ENCODE assay signal across 8 cellular contexts in the genomic region with DNA sequence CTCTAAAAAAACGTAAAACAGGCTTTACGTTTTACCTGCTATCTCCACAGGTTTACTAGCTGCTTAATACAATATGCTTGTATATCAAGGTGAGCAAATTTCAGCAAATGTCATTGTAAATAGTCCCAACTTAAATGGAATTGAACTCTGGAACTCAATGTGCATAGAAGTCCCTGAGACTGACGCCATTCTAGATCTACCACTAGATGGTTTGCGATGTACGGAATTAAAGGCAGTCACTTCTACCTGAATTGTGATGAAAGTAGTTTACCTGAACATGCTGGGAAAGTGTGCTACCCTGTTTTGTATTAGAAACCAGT. TPM values are rescaled to one million over a fixed set of nuclear protein-coding genes. Genes with fewer than 3 reads are reported as not detected.
DNase-seq lines count a peak whose midpoint lies in the region; ATAC-seq, FAIRE-seq and TF ChIP-seq lines count a peak whose summit lies in the region.

No MANE protein-coding gene starts in this region.

- no peak for ATAC-seq in CD8-positive, alpha-beta T cell
- no peak for ATAC-seq in GM12878
- ATAC-seq in left lobe of liver, result peak; percentile 14
- no peak for ATAC-seq in thoracic aorta (ENCODE audit: insufficient number of reproducible peaks, low FRiP score, low read depth)
- no peak for ATAC-seq in esophagus mucosa

- WGBS in GM12878 (ENCODE audit: insufficient coverage, insufficient replicate concordance, low lambda C conversion rate, missing lambda C conversion rate), result 69% methylated on average over 5 of the region's 5 CpGs

- peaks cover 46% of the 10 kb centered on the region for H3K4me1 Mint-ChIP-seq in CD8-positive, alpha-beta T cell (ENCODE audit: low read depth)

- H3K4me2 ChIP-seq in GM12878 (ENCODE audit: control insufficient read depth, insufficient read depth), result peak overlapping the region; percentile 65

- no peaks in the 10 kb centered on the region for H3K27me3 Mint-ChIP-seq in CD8-positive, alpha-beta T cell (ENCODE audit: low read depth)

- peak overlapping the region; percentile 99 for H3K27ac Mint-ChIP-seq in CD8-positive, alpha-beta T cell

- in situ Hi-C loops in GM12878 (cut with MboI), result no loop called here

- no peak for FAIRE-seq in GM12878 (lab: Jason Lieb, UNC)

- peaks cover 16% of the 10 kb centered on the region for H3K36me3 Mint-ChIP-seq in CD8-positive, alpha-beta T cell

- H2AFZ ChIP-seq in GM12878 (ENCODE audit: control insufficient read depth, low read depth, low read length), result peak overlapping the region; percentile 96

- POLR2A ChIA-PET in CD8-positive, alpha-beta T cell (lab: Charles Lee), result no interaction called here
- POLR2A ChIA-PET in GM12878 (lab: Charles Lee), result no interaction called here

- DNase-seq in CD8-positive, alpha-beta T cell, result no peak
- DNase-seq in LNCaP clone FGC (ENCODE audit: low read depth) (no peak), GM12878 (ENCODE audit: low read depth, low spot score) (no peak), left lobe of liver (ENCODE audit: low spot score) (no peak), thoracic aorta (ENCODE audit: low spot score) (no peak), OCI-M1 (lab: John Stamatoyannopoulos, UW) (no peak), SIG-M5 treated with dmso at 0.1 percent for 504 hours (lab: John Stamatoyannopoulos, UW; ENCODE audit: unreplicated experiment) (no peak)

- no peaks in the 10 kb centered on the region for H3K9me3 ChIP-seq in CD8-positive, alpha-beta T cell (ENCODE audit: low read length)
- no peaks in the 10 kb centered on the region; the same call in 2 of the 3 replicates for H3K9me3 ChIP-seq in GM12878 (replicated peaks; ENCODE audit: control insufficient read depth, insufficient read depth, low read length)
- no peaks in the 10 kb centered on the region for H3K9me3 ChIP-seq in thoracic aorta

- H3K27me3 ChIP-seq in CD8-positive, alpha-beta T cell (ENCODE audit: insufficient read depth, low read length), result no peaks in the 10 kb centered on the region
- H3K27me3 ChIP-seq in GM12878 (replicated peaks in 1 of 2; ENCODE audit: control insufficient read depth in 2 of 2, insufficient read depth in 2 of 2, low read length in 1 of 2) (peaks cover 0 to 4% of the 10 kb centered on the region in 2 experiments; a peak in 1 of 4 replicates), thoracic aorta (replicated peaks; ENCODE audit: insufficient read depth) (no peaks in the 10 kb centered on the region)

- no peaks in the 10 kb centered on the region for H4K20me1 ChIP-seq in GM12878 (ENCODE audit: control insufficient read depth, insufficient read depth)

- RAD21 ChIA-PET in GM12878 (lab: Charles Lee; ENCODE audit: unreplicated experiment), result no interaction called here

- H3K4me3 Mint-ChIP-seq in CD8-positive, alpha-beta T cell, result peak overlapping the region; percentile 98

- no peaks in the 10 kb centered on the region for H3K36me3 ChIP-seq in CD8-positive, alpha-beta T cell (ENCODE audit: insufficient read depth, low read length)
- H3K36me3 ChIP-seq in GM12878 (ENCODE audit: control insufficient read depth in 2 of 2, insufficient read depth in 2 of 2, low read length in 1 of 2) (no peaks in the 10 kb centered on the region), thoracic aorta (no peaks in the 10 kb centered on the region)

- H3K9me3 Mint-ChIP-seq in CD8-positive, alpha-beta T cell, result no peaks in the 10 kb centered on the region

- H3K4me1 ChIP-seq in CD8-positive, alpha-beta T cell (ENCODE audit: insufficient read depth, low read length), result peaks cover 29% of the 10 kb centered on the region
- H3K4me1 ChIP-seq in GM12878 (ENCODE audit: control insufficient read depth, insufficient read depth, low read length) (no peaks in the 10 kb centered on the region; the same call in 1 of the 2 replicates), thoracic aorta (ENCODE audit: control insufficient read depth in 1 of 2, low read depth in 2 of 2) (peaks cover 19 to 33% of the 10 kb centered on the region in 2 donors)

- no peak for TF ChIP-seq CTCF in CD8-positive, alpha-beta T cell (IDR thresholded peaks at IDR 0.05)
- 0 out of 2 replicates have a peak, but pooled peaks have one; percentile 7 for TF ChIP-seq CTCF in LNCaP clone FGC (IDR thresholded peaks at IDR 0.05; ENCODE audit: control insufficient read depth, extremely low read depth, insufficient read depth)
- no peak for TF ChIP-seq CTCF in GM12878 (IDR thresholded peaks at IDR 0.05 in 2 of 3, conservative IDR thresholded peaks at IDR 0.05 in 1 of 3; ENCODE audit: control insufficient read depth in 2 of 3, extremely low read depth in 1 of 3, insufficient read depth in 1 of 3, low read depth in 3 of 3, low read length in 3 of 3)
- no peak for TF ChIP-seq CTCF in thoracic aorta (IDR thresholded peaks at IDR 0.05)

- H3K4me3 ChIP-seq in CD8-positive, alpha-beta T cell (ENCODE audit: low read depth, low read length), result peak overlapping the region; percentile 67
- H3K4me3 ChIP-seq in LNCaP clone FGC (ENCODE audit: low read depth, low read length) (peak overlapping the region; percentile 95), GM12878 (peak overlapping the region; percentile 96), thoracic aorta (peak overlapping the region; percentile 84)

- peaks cover 22% of the 10 kb centered on the region for H3K79me2 ChIP-seq in GM12878 (ENCODE audit: control insufficient read depth, insufficient read depth, low read length)

- no peak for TF ChIP-seq POLR2A in GM12878 (IDR thresholded peaks at IDR 0.05; ENCODE audit: low read depth, low read length)

- intact Hi-C loops in CD8-positive, alpha-beta T cell (cut with DNase I, micrococcal nuclease), result loop anchor here (2.0 to 5.0 kb wide), 5 partner anchors 644 to 1766 kb away; a partner anchor contains a TSS
- intact Hi-C loops in GM12878 (cut with micrococcal nuclease; ENCODE audit: unreplicated experiment), result no loop called here

- TF ChIP-seq RAD21 in GM12878 (IDR thresholded peaks at IDR 0.05; ENCODE audit: insufficient read depth, low read depth, low read length), result no peak

- H3K27ac ChIP-seq in CD8-positive, alpha-beta T cell (ENCODE audit: low read depth, low read length), result peak overlapping the region; percentile 95
- H3K27ac ChIP-seq in GM12878 (ENCODE audit: control insufficient read depth, insufficient read depth) (no peak overlapping the region), thoracic aorta (peak overlapping the region; percentile 89 to 94)

- peak overlapping the region; percentile 71; the same call in 1 of the 2 replicates for H3K9ac ChIP-seq in GM12878 (ENCODE audit: control insufficient read depth, insufficient read depth, low read length)

- SMC1A ChIA-PET in GM12878 (lab: Charles Lee; ENCODE audit: uncharacterized antibody, unreplicated experiment), result interaction anchor here (0.6 to 1.8 kb wide), 4 partner anchors 11 to 668 kb away, joined by 3 to 7 read pairs (median 4); no protein-coding TSS in a partner anchor

- no peak for TF ChIP-seq EP300 in GM12878 (IDR thresholded peaks at IDR 0.05; ENCODE audit: borderline replicate concordance in 1 of 2, control insufficient read depth in 1 of 2, low read depth in 2 of 2, low read length in 2 of 2)

- BruUV-seq in GM12878 (replicated peaks; lab: Mats Ljungman, UMichigan), result no TSS peak

- CTCF ChIA-PET in CD8-positive, alpha-beta T cell (lab: Charles Lee), result no interaction called here
- CTCF ChIA-PET in GM12878 (lab: Yijun Ruan, JAX), result interaction anchor here (2.4 kb wide), 1 partner anchor 170 kb away, joined by 7 read pairs; no protein-coding TSS in a partner anchor

TF ChIP-seq in GM12878, 131 proteins besides CTCF, POLR2A, EP300 and RAD21 (continues in another document):
- no peak for TF ChIP-seq NR2F1 (conservative IDR thresholded peaks at IDR 0.05)
- TF ChIP-seq, protein P1, sequence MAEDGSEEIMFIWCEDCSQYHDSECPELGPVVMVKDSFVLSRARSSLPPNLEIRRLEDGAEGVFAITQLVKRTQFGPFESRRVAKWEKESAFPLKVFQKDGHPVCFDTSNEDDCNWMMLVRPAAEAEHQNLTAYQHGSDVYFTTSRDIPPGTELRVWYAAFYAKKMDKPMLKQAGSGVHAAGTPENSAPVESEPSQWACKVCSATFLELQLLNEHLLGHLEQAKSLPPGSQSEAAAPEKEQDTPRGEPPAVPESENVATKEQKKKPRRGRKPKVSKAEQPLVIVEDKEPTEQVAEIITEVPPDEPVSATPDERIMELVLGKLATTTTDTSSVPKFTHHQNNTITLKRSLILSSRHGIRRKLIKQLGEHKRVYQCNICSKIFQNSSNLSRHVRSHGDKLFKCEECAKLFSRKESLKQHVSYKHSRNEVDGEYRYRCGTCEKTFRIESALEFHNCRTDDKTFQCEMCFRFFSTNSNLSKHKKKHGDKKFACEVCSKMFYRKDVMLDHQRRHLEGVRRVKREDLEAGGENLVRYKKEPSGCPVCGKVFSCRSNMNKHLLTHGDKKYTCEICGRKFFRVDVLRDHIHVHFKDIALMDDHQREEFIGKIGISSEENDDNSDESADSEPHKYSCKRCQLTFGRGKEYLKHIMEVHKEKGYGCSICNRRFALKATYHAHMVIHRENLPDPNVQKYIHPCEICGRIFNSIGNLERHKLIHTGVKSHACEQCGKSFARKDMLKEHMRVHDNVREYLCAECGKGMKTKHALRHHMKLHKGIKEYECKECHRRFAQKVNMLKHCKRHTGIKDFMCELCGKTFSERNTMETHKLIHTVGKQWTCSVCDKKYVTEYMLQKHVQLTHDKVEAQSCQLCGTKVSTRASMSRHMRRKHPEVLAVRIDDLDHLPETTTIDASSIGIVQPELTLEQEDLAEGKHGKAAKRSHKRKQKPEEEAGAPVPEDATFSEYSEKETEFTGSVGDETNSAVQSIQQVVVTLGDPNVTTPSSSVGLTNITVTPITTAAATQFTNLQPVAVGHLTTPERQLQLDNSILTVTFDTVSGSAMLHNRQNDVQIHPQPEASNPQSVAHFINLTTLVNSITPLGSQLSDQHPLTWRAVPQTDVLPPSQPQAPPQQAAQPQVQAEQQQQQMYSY (CRISPR knock-in tag; IDR thresholded peaks at IDR 0.05), result no peak

RNA-seq across cellular contexts. Expression of a gene that starts 0.8 kb away (rescaled TPM):
- 10 to 100 TPM; 22.0 to 23.9 TPM for total RNA-seq in CD8-positive, alpha-beta T cell
- total RNA-seq in GM12878 (2013; cell fraction: nucleolus; rRNA removed), result 77.3 and 79.6 TPM in 2 replicates
- 11.0 and 11.3 TPM in 2 replicates for total RNA-seq in GM12878 (2014; rRNA removed)
- total RNA-seq in GM12878 (2014; rRNA removed; fragmentation: Illumina TruSeq; extraction: Trizol), result 12.9 and 14.3 TPM in 2 replicates
- 10.8 and 14.1 TPM in 2 replicates for total RNA-seq in GM12878 (2021)
- polyA plus RNA-seq in GM12878 (2011; ENCODE audit: low read depth), result 2.6 TPM
- 17.1 and 28.8 TPM in 2 replicates for polyA plus RNA-seq in GM12878 (2011; rRNA removed)
- 7.5 and 7.9 TPM in 2 replicates for polyA plus RNA-seq in GM12878 (2011; cell fraction: cytosol; rRNA removed)
- 19.5 and 22.5 TPM in 2 replicates for polyA plus RNA-seq in GM12878 (2011; cell fraction: nucleus; rRNA removed)
- polyA plus RNA-seq in GM12878 (2012), result 4.5 and 7.9 TPM in 2 replicates
- polyA plus RNA-seq in GM12878 (2014; fragmentation: Illumina TruSeq; extraction: Trizol), result 8.4 and 11.1 TPM in 2 replicates
- 1 to 10 TPM; 2.2 to 2.8 TPM for polyA plus RNA-seq in GM12878 (2014; fragmentation: Nextera tagmentation; extraction: Ambion mirVana)
- polyA plus RNA-seq in GM12878 (2014; rRNA removed), result 7.1 and 12.7 TPM in 2 replicates
- polyA plus RNA-seq in GM12878 (2016; fragmentation: Nextera tagmentation; extraction: Ambion mirVana), result 10 to 100 TPM; 13.3 to 14.8 TPM
- polyA minus RNA-seq in GM12878 (2011; rRNA and poly(A)+ RNA removed), result 18.1 and 27.3 TPM in 2 replicates
- 5.8 and 7.1 TPM in 2 replicates for polyA minus RNA-seq in GM12878 (2011; cell fraction: cytosol; rRNA and poly(A)+ RNA removed)
- 41.1 and 60.9 TPM in 2 replicates for polyA minus RNA-seq in GM12878 (2011; cell fraction: nucleus; rRNA and poly(A)+ RNA removed)
- total RNA-seq in left lobe of liver, result 20.5 TPM
- 10 to 100 TPM; 54.2 to 73.2 TPM for total RNA-seq in thoracic aorta
- 32.1 TPM for total RNA-seq in esophagus mucosa
